Comparison of ENCODE assay signal across 20 cellular contexts in genomic region chr2:203580846-203581245, GRCh38. TPM values are rescaled to one million over a fixed set of nuclear protein-coding genes. Genes with fewer than 3 reads are reported as not detected.
DNase-seq lines count a peak whose midpoint lies in the region; ATAC-seq and TF ChIP-seq lines count a peak whose summit lies in the region.
"Had no signal": no experiment of that assay in that cellular context is flagged by ENCODE, and none has a peak within 500 bp of the region (broad histone marks: within the 10 kb centered on the region; RNA-seq: fewer than 3 reads in every experiment).

No MANE protein-coding gene starts in this region.

- no peaks in the 10 kb centered on the region for H3K36me3 ChIP-seq in DND-41 (ENCODE audit: insufficient read depth, low read length)
- H3K36me3 ChIP-seq in ascending aorta, result no peaks in the 10 kb centered on the region
- H3K36me3 ChIP-seq in prostate gland, result no peaks in the 10 kb centered on the region
- H3K36me3 ChIP-seq: colonic mucosa, heart left ventricle had no signal

- no peaks in the 10 kb centered on the region for H3K9me3 ChIP-seq in DND-41 (ENCODE audit: insufficient read depth, low read length, severe bottlenecking)
- no peaks in the 10 kb centered on the region for H3K9me3 ChIP-seq in ascending aorta
- H3K9me3 ChIP-seq in prostate gland, result no peaks in the 10 kb centered on the region
- H3K9me3 ChIP-seq: colonic mucosa, heart left ventricle, mucosa of descending colon had no signal

- H3K4me1 ChIP-seq in DND-41 (ENCODE audit: insufficient read depth, low read length), result peaks cover 35% of the 10 kb centered on the region
- peaks cover 11 to 28% of the 10 kb centered on the region in 2 donors for H3K4me1 ChIP-seq in ascending aorta
- H3K4me1 ChIP-seq in prostate gland (replicated peaks), result peaks cover 11% of the 10 kb centered on the region

- H4K20me1 ChIP-seq in DND-41 (ENCODE audit: insufficient read depth, low read length), result no peaks in the 10 kb centered on the region

- no peak overlapping the region for H3K4me3 ChIP-seq in DND-41 (ENCODE audit: low read depth in 1 of 2, low read length in 2 of 2)
- H3K4me3 ChIP-seq in ascending aorta, result no peak overlapping the region
- H3K4me3 ChIP-seq in prostate gland, result no peak overlapping the region
- H3K4me3 ChIP-seq: colonic mucosa, heart left ventricle, mucosa of descending colon had no signal

- H3K27ac ChIP-seq in DND-41 (ENCODE audit: low read length) (peak overlapping the region; percentile 39; the same call in 1 of the 2 replicates), ascending aorta (peak overlapping the region; percentile 76 to 92), prostate gland (peak overlapping the region; percentile 62 to 80)
- H3K27ac ChIP-seq: KMS-11 had no signal

- DNase-seq in DND-41, result no peak
- DNase-seq in ascending aorta (ENCODE audit: low spot score in 2 of 2), result no peak
- peak; percentile 26 for DNase-seq in left kidney (ENCODE audit: low read depth, low spot score)
- no peak for DNase-seq in prostate gland (ENCODE audit: low spot score)
- DNase-seq in GM03348 (ENCODE audit: low spot score), result no peak
- DNase-seq in HK-2 (ENCODE audit: unreplicated experiment), result no peak
- no peak for DNase-seq in stimulated activated CD4-positive, alpha-beta T cell treated with anti-CD3 and anti-CD28 coated beads, Interleukin-4, amount 100 ng/mL, for 24 hours
- DNase-seq in activated CD4-positive, CD25-positive, alpha-beta regulatory T cell treated with anti-CD3 and anti-CD28 coated beads, Interleukin-2, amount 50 U/mL, for 72 hours, result no peak
- DNase-seq: ACHN; activated CD4-positive, alpha-beta T cell treated with anti-CD3 and anti-CD28 coated beads for 1 hour; activated effector memory CD4-positive, alpha-beta T cell treated with anti-CD3 and anti-CD28 coated beads, Interleukin-2, amount 50 U/mL, for 16 hours; aorta; CD8-positive, alpha-beta T cell; colonic mucosa; heart left ventricle; islet precursor cell; mucosa of descending colon; NCI-H1417 treated with DMSO at 0.1 percent for 48 hours; NCI-H2227 treated with DMSO at 0.1 percent for 48 hours had no signal

- no peak for TF ChIP-seq POLR2A in prostate gland (IDR thresholded peaks at IDR 0.05)

- no peak overlapping the region; the same call in 1 of the 2 replicates for H3K9ac ChIP-seq in DND-41 (ENCODE audit: low read depth, low read length)
- H3K9ac ChIP-seq: KMS-11 had no signal

- H2AFZ ChIP-seq in DND-41 (ENCODE audit: low read depth, low read length), result no peak overlapping the region

- 56% methylated on average over 5 of the region's 5 CpGs for WGBS in prostate gland

- no peaks in the 10 kb centered on the region for H3K79me2 ChIP-seq in DND-41 (ENCODE audit: insufficient read depth, low read length)

- ATAC-seq in DND-41 (ENCODE audit: insufficient read depth, low read depth), result no peak
- ATAC-seq: CD8-positive, alpha-beta T cell; heart left ventricle; mucosa of descending colon had no signal

- no peaks in the 10 kb centered on the region for H3K27me3 ChIP-seq in DND-41 (ENCODE audit: insufficient read depth, low read length, poor library complexity)
- H3K27me3 ChIP-seq in ascending aorta, result no peaks in the 10 kb centered on the region
- no peaks in the 10 kb centered on the region for H3K27me3 ChIP-seq in prostate gland (replicated peaks; ENCODE audit: insufficient read depth)
- H3K27me3 ChIP-seq: colonic mucosa, heart left ventricle had no signal

- intact Hi-C loops in ascending aorta (cut with DNase I) (loop anchor here (5.0 kb wide), 2 partner anchors 71 to 221 kb away; no protein-coding TSS in a partner anchor), prostate gland (cut with DNase I) (no loop called here)

- TF ChIP-seq CTCF in DND-41 (IDR thresholded peaks at IDR 0.05; ENCODE audit: borderline replicate concordance, extremely low read depth, low read length, poor library complexity, severe bottlenecking), result no peak
- TF ChIP-seq CTCF in ascending aorta (IDR thresholded peaks at IDR 0.05), result no peak
- TF ChIP-seq CTCF in prostate gland (IDR thresholded peaks at IDR 0.05), result no peak

- no peak overlapping the region for H3K4me2 ChIP-seq in DND-41 (ENCODE audit: insufficient read depth, low read length)

RNA-seq across cellular contexts. Expression of gene RAPH1, which starts 45.7 kb away (rescaled TPM):
- total RNA-seq in ascending aorta, result 49.8 TPM
- total RNA-seq in prostate gland, result 10 to 100 TPM; 27.6 to 35.0 TPM
